Comparison of ENCODE assay signal across 10 cellular contexts in genomic region chr20:49281913-49282467, GRCh38. TPM values are rescaled to one million over a fixed set of nuclear protein-coding genes. Genes with fewer than 3 reads are reported as not detected.
DNase-seq lines count a peak whose midpoint lies in the region; ATAC-seq, FAIRE-seq and TF ChIP-seq lines count a peak whose summit lies in the region.
"Had no signal": no experiment of that assay in that cellular context is flagged by ENCODE, and none has a peak within 500 bp of the region (broad histone marks: within the 10 kb centered on the region; RNA-seq: fewer than 3 reads in every experiment).

No MANE protein-coding gene starts in this region.

- H3K27ac Mint-ChIP-seq in activated naive CD4-positive, alpha-beta T cell treated with anti-CD3 and anti-CD28 coated beads, Interleukin-2, amount 50 U/mL, for 72 hours: peak overlapping the region; percentile 98 to 100
- H3K27ac Mint-ChIP-seq in immature natural killer cell: peak overlapping the region in 5 of 6 donors; percentile 8 to 81 (median 36)

- H3K4me3 Mint-ChIP-seq in immature natural killer cell: peak overlapping the region; percentile 14 to 90 (median 21)

- peaks cover 56% of the 10 kb centered on the region for H3K4me1 ChIP-seq in A549

- peaks cover 97 to 98% of the 10 kb centered on the region in 2 donors for H3K36me3 Mint-ChIP-seq in activated naive CD4-positive, alpha-beta T cell treated with anti-CD3 and anti-CD28 coated beads, Interleukin-2, amount 50 U/mL, for 72 hours
- peaks cover 75 to 84% (median 79%) of the 10 kb centered on the region in 3 donors for H3K36me3 Mint-ChIP-seq in immature natural killer cell

- peaks cover 9% of the 10 kb centered on the region; the same call in 2 of the 3 replicates for H3K9me3 ChIP-seq in A549

- CTCF ChIA-PET in A549 (lab: Yijun Ruan, JAX): interaction anchor here (0.8 to 2.1 kb wide), 4 partner anchors 9 to 202 kb away, joined by 3 to 7 read pairs (median 4); no protein-coding TSS in a partner anchor

- H3K36me3 ChIP-seq in H7 (replicated peaks; ENCODE audit: control insufficient read depth, insufficient read depth, low read length): peaks cover 73% of the 10 kb centered on the region

- H3K27me3 Mint-ChIP-seq in immature natural killer cell (ENCODE audit: low read depth in 3 of 3): peaks cover 18 to 37% (median 25%) of the 10 kb centered on the region in 3 donors

- no peak for DNase-seq in A549 (ENCODE audit: low read depth in 1 of 2, low spot score in 1 of 2)
- DNase-seq in H7: no peak
- DNase-seq in activated naive CD4-positive, alpha-beta T cell treated with anti-CD3 and anti-CD28 coated beads, Interleukin-2, amount 50 U/mL, for 72 hours (ENCODE audit: low spot score in 2 of 2): no peak
- DNase-seq in immature natural killer cell: peak in 1 of 3 donors; percentile 7
- DNase-seq in NCI-H2107 treated with DMSO at 0.1 percent for 48 hours (lab: John Stamatoyannopoulos, UW; ENCODE audit: unreplicated experiment): no peak
- no peak for DNase-seq in GM03348 (ENCODE audit: low spot score)
- DNase-seq in foreskin melanocyte: no peak
- no peak for DNase-seq in cardiac septum (ENCODE audit: low spot score)
- DNase-seq: KG1, Right ventricle myocardium superior had no signal

- peak overlapping the region; percentile 97 for H3K4me2 ChIP-seq in A549

- POLR2A ChIA-PET in A549 (lab: Yijun Ruan, JAX): interaction anchor here (1.9 kb wide), 1 partner anchor 8 kb away, joined by 4 read pairs; no protein-coding TSS in a partner anchor

- WGBS in A549 (ENCODE audit: missing lambda C conversion rate): 17% methylated on average over 9 of the region's 9 CpGs

- peaks cover 0 to 9% of the 10 kb centered on the region in 2 donors for H3K9me3 Mint-ChIP-seq in activated naive CD4-positive, alpha-beta T cell treated with anti-CD3 and anti-CD28 coated beads, Interleukin-2, amount 50 U/mL, for 72 hours
- H3K9me3 Mint-ChIP-seq in immature natural killer cell: peaks cover 11 to 67% (median 42%) of the 10 kb centered on the region in 6 donors

- TF ChIP-seq EP300 in A549 (IDR thresholded peaks at IDR 0.05): no peak

- TF ChIP-seq RAD21 in A549 (conservative IDR thresholded peaks at IDR 0.05 in 1 of 2, IDR thresholded peaks at IDR 0.05 in 1 of 2): no peak

- TF ChIP-seq CTCF in A549 (IDR thresholded peaks at IDR 0.05): no peak

- H3K4me1 Mint-ChIP-seq in immature natural killer cell: peaks cover 86 to 91% of the 10 kb centered on the region in 2 donors

- no peak for TF ChIP-seq POLR2A in A549 (IDR thresholded peaks at IDR 0.05; ENCODE audit: low read length)

- FAIRE-seq in A549 (lab: Jason Lieb, UNC): no peak

- H3K4me3 ChIP-seq in A549 (peak overlapping the region; percentile 92), H7 (ENCODE audit: insufficient read depth, low read depth, low read length) (peak overlapping the region; percentile 87)

- intact Hi-C loops in cardiac septum (cut with DNase I): no loop called here

- H3K27ac ChIP-seq in A549: peak overlapping the region; percentile 98; a peak in 5 of 6 replicates

- no peak for ATAC-seq in A549
- ATAC-seq in activated naive CD4-positive, alpha-beta T cell treated with anti-CD3 and anti-CD28 coated beads, Interleukin-2, amount 50 U/mL, for 72 hours: no peak

- no peaks in the 10 kb centered on the region for H3K27me3 ChIP-seq in H7 (ENCODE audit: control insufficient read depth, insufficient read depth, low read length)

TF ChIP-seq in A549, 52 proteins besides CTCF, POLR2A, EP300 and RAD21:
- TF ChIP-seq REST (IDR thresholded peaks at IDR 0.05) (peak; percentile 8; the same call in 1 of the 2 replicates), RFX5 (IDR thresholded peaks at IDR 0.05) (no peak), HOXA7 (CRISPR knock-in tag; IDR thresholded peaks at IDR 0.05) (peak; percentile 45; the same call in 1 of the 2 replicates), SMC3 (IDR thresholded peaks at IDR 0.05) (no peak), TP53 (CRISPR knock-in tag; IDR thresholded peaks at IDR 0.05) (peak; percentile 46)

RNA-seq across cellular contexts. Expression of gene ZNFX1, which starts 4.1 kb away (rescaled TPM):
- polyA plus RNA-seq in A549 (2011; rRNA removed) (6.0 and 14.2 TPM in 2 replicates), A549 (2017; fragmentation: RNase III; extraction: RNeasy Plus Mini Kit Qiagen cat#74134 plus additional on column Dnase treatment) (11.5 to 13.7 TPM (median 11.9 TPM) in 3 replicates), immature natural killer cell (10 to 100 TPM; 17.2 to 59.2 (median 17.9) TPM)
- polyA plus RNA-seq in A549 (2012; cell fraction: cytosol; rRNA removed): 3.0 and 3.9 TPM in 2 replicates
- polyA plus RNA-seq in A549 (2012; cell fraction: nucleus; rRNA removed): 4.9 and 8.0 TPM in 2 replicates
- polyA minus RNA-seq in A549 (2011; rRNA and poly(A)+ RNA removed): 26.9 and 27.7 TPM in 2 replicates
- 8.5 and 8.6 TPM in 2 replicates for total RNA-seq in H7 (2014; rRNA removed; shearing (Covaris generic))
- total RNA-seq in activated naive CD4-positive, alpha-beta T cell treated with anti-CD3 and anti-CD28 coated beads, Interleukin-2, amount 50 U/mL, for 72 hours: 10 to 100 TPM; 31.2 to 36.6 TPM
- 24.0 TPM for total RNA-seq in cardiac septum
